7 cellular contexts compared by ENCODE assay signal in genomic region chr2:216215991-216216390, GRCh38.
DNase-seq lines count a peak whose midpoint lies in the region; TF ChIP-seq lines count a peak whose summit lies in the region.

No MANE protein-coding gene starts in this region.

- no peak overlapping the region for H3K4ac ChIP-seq in neuronal stem cell (ENCODE audit: low read length)

- H3K36me3 ChIP-seq in KMS-11 (ENCODE audit: insufficient read depth), result no peaks in the 10 kb centered on the region
- peaks cover 38% of the 10 kb centered on the region for H3K36me3 ChIP-seq in mesodermal cell (ENCODE audit: control insufficient read depth, insufficient read depth, low read length)
- H3K36me3 ChIP-seq in neuronal stem cell (replicated peaks in 1 of 2; ENCODE audit: control insufficient read depth in 2 of 2, insufficient read depth in 2 of 2, low read length in 2 of 2), result peaks cover 0 to 48% of the 10 kb centered on the region in 2 donors

- H2AK5ac ChIP-seq in neuronal stem cell (ENCODE audit: low read depth, low read length), result no peak overlapping the region

- H2BK5ac ChIP-seq in neuronal stem cell (ENCODE audit: low read length), result no peak overlapping the region

- H4K8ac ChIP-seq in neuronal stem cell (ENCODE audit: low read depth, low read length), result no peak overlapping the region

- H3K27me3 ChIP-seq in KMS-11 (ENCODE audit: insufficient read depth, low read depth) (no peaks in the 10 kb centered on the region), neuronal stem cell (ENCODE audit: control insufficient read depth in 3 of 3, insufficient read depth in 3 of 3, low read depth in 1 of 3, low read length in 3 of 3) (no peaks in the 10 kb centered on the region)

- no peak overlapping the region for H2BK120ac ChIP-seq in neuronal stem cell (ENCODE audit: low read depth, low read length)

- TF ChIP-seq CTCF in GM12864 (IDR thresholded peaks at IDR 0.05; ENCODE audit: low read depth, low read length, missing control alignments), result peak; percentile 67
- TF ChIP-seq CTCF in KMS-11 (conservative IDR thresholded peaks at IDR 0.05; ENCODE audit: low read depth, low read length), result peak; percentile 64

- 83 to 100% methylated on average over 2 of the region's 3 CpGs for WGBS in mesodermal cell (ENCODE audit: insufficient coverage in 2 of 2), 2 experiments
- WGBS in neuronal stem cell (ENCODE audit: extremely low coverage in 2 of 2, insufficient read length in 2 of 2, insufficient replicate concordance in 1 of 2), 2 donors, result no CpG with 5 or more reads among the region's 3 CpGs

- H3K9me3 ChIP-seq in mesodermal cell (ENCODE audit: control insufficient read depth, low read length), result no peaks in the 10 kb centered on the region
- H3K9me3 ChIP-seq in neuronal stem cell (replicated peaks in 1 of 2; ENCODE audit: control insufficient read depth in 2 of 2, insufficient read depth in 1 of 2, low read depth in 1 of 2, low read length in 2 of 2), result no peaks in the 10 kb centered on the region

- H3K4me2 ChIP-seq in KMS-11 (peak overlapping the region; percentile 95), neuronal stem cell (ENCODE audit: insufficient read depth, low read length, poor library complexity, severe bottlenecking) (no peak overlapping the region)

- H2AFZ ChIP-seq in KMS-11 (ENCODE audit: low read depth) (no peak overlapping the region), neuronal stem cell (ENCODE audit: low read length) (no peak overlapping the region)

- no peak overlapping the region for H3K23ac ChIP-seq in neuronal stem cell (ENCODE audit: low read depth, low read length, poor library complexity)

- no peak overlapping the region for H3K14ac ChIP-seq in neuronal stem cell (ENCODE audit: low read length)

- H2BK12ac ChIP-seq in neuronal stem cell (ENCODE audit: low read length), result no peak overlapping the region

- DNase-seq in GM12864 (ENCODE audit: low read depth) (no peak), amniotic epithelial cell (ENCODE audit: low read depth) (peak; percentile 48), inferior parietal cortex (ENCODE audit: extremely low spot score) (no peak), GM19238 (ENCODE audit: insufficient read length, low spot score) (no peak), neuronal stem cell (ENCODE audit: low spot score) (no peak)

- H2BK15ac ChIP-seq in neuronal stem cell (ENCODE audit: low read length), result no peak overlapping the region

- H3K9ac ChIP-seq in KMS-11, result no peak overlapping the region
- no peak overlapping the region for H3K9ac ChIP-seq in neuronal stem cell (ENCODE audit: low read depth, low read length, poor library complexity)

- H3K27ac ChIP-seq in KMS-11 (peak overlapping the region; percentile 97), mesodermal cell (ENCODE audit: low read depth, low read length, severe bottlenecking) (peak overlapping the region; percentile 94), neuronal stem cell (replicated peaks; ENCODE audit: low read length) (no peak overlapping the region)

- H3K4me3 ChIP-seq in GM12864 (ENCODE audit: low read depth, low read length) (no peak overlapping the region), KMS-11 (IDR thresholded peaks at IDR 0.05; ENCODE audit: insufficient read depth, low read depth, low read length) (no peak overlapping the region), mesodermal cell (ENCODE audit: extremely low read depth, insufficient read depth, low read length, poor library complexity, severe bottlenecking) (peak overlapping the region; percentile 3), neuronal stem cell (ENCODE audit: low read length in 2 of 2) (no peak overlapping the region)

- H3K79me1 ChIP-seq in neuronal stem cell (ENCODE audit: low read depth, low read length), result no peaks in the 10 kb centered on the region

- H3K4me1 ChIP-seq in KMS-11 (ENCODE audit: low read depth, poor library complexity, severe bottlenecking) (peaks cover 89% of the 10 kb centered on the region), mesodermal cell (ENCODE audit: control insufficient read depth, insufficient read depth, low read length, poor library complexity, severe bottlenecking) (peaks cover 61% of the 10 kb centered on the region), neuronal stem cell (ENCODE audit: control insufficient read depth in 2 of 2, insufficient read depth in 1 of 2, low read depth in 1 of 2, low read length in 2 of 2) (peaks cover 0 to 5% of the 10 kb centered on the region in 2 donors)

- no peaks in the 10 kb centered on the region for H3K79me2 ChIP-seq in KMS-11 (ENCODE audit: insufficient read depth, low read depth)

- no peak overlapping the region for H3K18ac ChIP-seq in neuronal stem cell (ENCODE audit: low read length)

- H4K91ac ChIP-seq in neuronal stem cell (ENCODE audit: low read depth, low read length, poor library complexity), result no peak overlapping the region

- H4K20me1 ChIP-seq in KMS-11 (ENCODE audit: insufficient read depth), result no peaks in the 10 kb centered on the region
